Comparison of ENCODE assay signal across 12 cellular contexts in genomic region chr13:94073006-94073744, GRCh38.
DNase-seq lines count a peak whose midpoint lies in the region; ATAC-seq and TF ChIP-seq lines count a peak whose summit lies in the region.
"Had no signal": no experiment of that assay in that cellular context is flagged by ENCODE, and none has a peak within 500 bp of the region (broad histone marks: within the 10 kb centered on the region; RNA-seq: fewer than 3 reads in every experiment).

No MANE protein-coding gene starts in this region.

- ATAC-seq in HG03432 (IDR thresholded peaks at IDR 0.05; ENCODE audit: unreplicated experiment) = no peak
- no peak for ATAC-seq in HG02870 (IDR thresholded peaks at IDR 0.05; ENCODE audit: unreplicated experiment)
- ATAC-seq: activated CD4-positive, CD25-positive, alpha-beta regulatory T cell treated with anti-CD3 and anti-CD28 coated beads, Interleukin-2, amount 50 U/mL, for 24 hours; stimulated activated naive CD8-positive, alpha-beta T cell treated with anti-CD3 and anti-CD28 coated beads, Interleukin-15, Interleukin-2, amounts not matched to agents 100 U/mL and 50 U/mL, for 24 hours had no signal

- DNase-seq in EL (peak; percentile 67), NCI-H146 treated with DMSO at 0.1 percent for 48 hours (lab: John Stamatoyannopoulos, UW; ENCODE audit: unreplicated experiment) (peak; percentile 55), cardiac fibroblast (ENCODE audit: low read depth in 2 of 2) (peak; percentile 66 to 77), skeletal muscle cell (ENCODE audit: low read depth) (peak; percentile 78), ureter (ENCODE audit: low spot score) (no peak)
- DNase-seq: esophagus squamous epithelium; left cardiac atrium; NCI-H2171; stimulated activated naive CD8-positive, alpha-beta T cell treated with anti-CD3 and anti-CD28 coated beads, Interleukin-15, Interleukin-2, amounts not matched to agents 100 U/mL and 50 U/mL, for 24 hours had no signal

- H3K4me3 ChIP-seq in cardiac fibroblast (replicated peaks in 1 of 2; ENCODE audit: low read depth in 2 of 2, low read length in 2 of 2) (no peak overlapping the region), skeletal muscle cell (ENCODE audit: low read depth, low read length) (no peak overlapping the region)
- H3K4me3 ChIP-seq: esophagus squamous epithelium had no signal

- TF ChIP-seq CTCF in cardiac fibroblast (IDR thresholded peaks at IDR 0.05; ENCODE audit: low read depth, low read length) = no peak
